In the genomic region with DNA sequence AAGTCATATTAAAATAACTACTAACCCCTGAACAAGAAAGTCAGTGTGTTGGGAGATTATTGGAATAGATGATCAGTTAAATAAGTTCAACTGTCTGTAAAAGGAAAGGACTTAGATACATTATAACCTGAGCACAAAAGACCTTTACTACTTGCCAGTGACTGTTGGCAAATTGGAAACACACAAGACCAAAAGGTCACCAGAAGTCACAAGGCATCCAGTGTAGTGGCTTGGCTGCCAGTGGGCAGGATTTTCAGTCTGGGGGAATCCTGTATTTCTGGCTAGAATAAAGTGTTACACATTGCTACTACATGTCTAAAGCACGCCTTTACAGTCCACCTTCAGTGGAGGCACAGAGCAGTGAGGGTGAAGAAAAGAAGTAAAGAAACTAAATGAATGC, we compare ENCODE assay signal across 1 cellular context.
A peak's percentile ranks its signal among the peaks of the same experiment; 100 is the strongest.
TF ChIP-seq lines count a peak whose summit lies in the region.

No MANE protein-coding gene starts in this region.

TF ChIP-seq in liver, 16 proteins besides CTCF, POLR2A, EP300 and RAD21 (continued from another document):
- TF ChIP-seq TAF1 (conservative IDR thresholded peaks at IDR 0.05), result no peak
- no peak for TF ChIP-seq JUND (IDR thresholded peaks at IDR 0.05)
- TF ChIP-seq YY1 (IDR thresholded peaks at IDR 0.05), result no peak
- TF ChIP-seq, protein P1, sequence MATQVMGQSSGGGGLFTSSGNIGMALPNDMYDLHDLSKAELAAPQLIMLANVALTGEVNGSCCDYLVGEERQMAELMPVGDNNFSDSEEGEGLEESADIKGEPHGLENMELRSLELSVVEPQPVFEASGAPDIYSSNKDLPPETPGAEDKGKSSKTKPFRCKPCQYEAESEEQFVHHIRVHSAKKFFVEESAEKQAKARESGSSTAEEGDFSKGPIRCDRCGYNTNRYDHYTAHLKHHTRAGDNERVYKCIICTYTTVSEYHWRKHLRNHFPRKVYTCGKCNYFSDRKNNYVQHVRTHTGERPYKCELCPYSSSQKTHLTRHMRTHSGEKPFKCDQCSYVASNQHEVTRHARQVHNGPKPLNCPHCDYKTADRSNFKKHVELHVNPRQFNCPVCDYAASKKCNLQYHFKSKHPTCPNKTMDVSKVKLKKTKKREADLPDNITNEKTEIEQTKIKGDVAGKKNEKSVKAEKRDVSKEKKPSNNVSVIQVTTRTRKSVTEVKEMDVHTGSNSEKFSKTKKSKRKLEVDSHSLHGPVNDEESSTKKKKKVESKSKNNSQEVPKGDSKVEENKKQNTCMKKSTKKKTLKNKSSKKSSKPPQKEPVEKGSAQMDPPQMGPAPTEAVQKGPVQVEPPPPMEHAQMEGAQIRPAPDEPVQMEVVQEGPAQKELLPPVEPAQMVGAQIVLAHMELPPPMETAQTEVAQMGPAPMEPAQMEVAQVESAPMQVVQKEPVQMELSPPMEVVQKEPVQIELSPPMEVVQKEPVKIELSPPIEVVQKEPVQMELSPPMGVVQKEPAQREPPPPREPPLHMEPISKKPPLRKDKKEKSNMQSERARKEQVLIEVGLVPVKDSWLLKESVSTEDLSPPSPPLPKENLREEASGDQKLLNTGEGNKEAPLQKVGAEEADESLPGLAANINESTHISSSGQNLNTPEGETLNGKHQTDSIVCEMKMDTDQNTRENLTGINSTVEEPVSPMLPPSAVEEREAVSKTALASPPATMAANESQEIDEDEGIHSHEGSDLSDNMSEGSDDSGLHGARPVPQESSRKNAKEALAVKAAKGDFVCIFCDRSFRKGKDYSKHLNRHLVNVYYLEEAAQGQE (IDR thresholded peaks at IDR 0.05), result no peak
- peak; percentile 48 for TF ChIP-seq NR2F2 (IDR thresholded peaks at IDR 0.05)
